In the genomic region with DNA sequence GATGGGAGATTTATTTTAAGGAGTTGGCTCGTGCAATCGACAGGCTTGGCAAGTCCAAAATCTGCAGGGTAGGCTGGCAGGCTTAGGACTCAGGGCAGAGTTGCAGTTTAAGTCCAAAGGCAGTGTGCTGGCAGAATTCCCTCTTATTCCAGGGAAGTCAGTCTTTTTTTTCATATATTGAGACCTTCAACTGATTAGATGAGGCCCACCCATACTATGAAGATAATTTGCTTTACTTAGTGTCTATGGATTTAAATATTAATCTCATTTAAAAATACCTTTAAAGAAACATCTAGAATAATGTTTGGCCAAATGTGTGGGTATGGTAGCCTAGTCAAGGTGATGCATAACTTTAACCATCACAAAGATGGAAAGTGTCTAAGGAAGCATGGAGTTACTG, we compare ENCODE assay signal across 32 cellular contexts.
DNase-seq lines count a peak whose midpoint lies in the region; ATAC-seq, FAIRE-seq and TF ChIP-seq lines count a peak whose summit lies in the region.
"Had no signal": no experiment of that assay in that cellular context is flagged by ENCODE, and none has a peak within 500 bp of the region (broad histone marks: within the 10 kb centered on the region; RNA-seq: fewer than 3 reads in every experiment).

No MANE protein-coding gene starts in this region.

- BruUV-seq in K562 (replicated peaks; lab: Mats Ljungman, UMichigan): no TSS peak

- intact Hi-C loops in K562 (cut with micrococcal nuclease): no loop called here
- intact Hi-C loops in CD14-positive monocyte (cut with micrococcal nuclease): no loop called here

- in situ Hi-C loops in K562 (cut with MboI): no loop called here

- TF ChIP-seq EP300 in K562 (IDR thresholded peaks at IDR 0.05; ENCODE audit: low read length): no peak

- H3K27ac Mint-ChIP-seq in CD14-positive monocyte: no peak overlapping the region
- H3K27ac Mint-ChIP-seq: B cell; CD4-positive, alpha-beta T cell; CD4-positive, CD25-positive, alpha-beta regulatory T cell; CD8-positive, alpha-beta memory T cell; CD8-positive, alpha-beta T cell had no signal

- H3K27ac ChIP-seq in HEK293 (ENCODE audit: extremely low read depth, low read depth, low read length) (no peak overlapping the region), K562 (ENCODE audit: extremely low read depth, low read depth, low read length) (no peak overlapping the region)
- H3K27ac ChIP-seq: 22Rv1; A549; BLaER1; BLaER1 treated with 17β-estradiol and CSF1 and Interleukin-3, amounts not matched to agents 10 nM and 100 nM; C4-2B had no signal

- peaks cover 0 to 3% (median 0%) of the 10 kb centered on the region in 3 donors for H3K27me3 Mint-ChIP-seq in CD14-positive monocyte (ENCODE audit: low read depth in 3 of 3)
- H3K27me3 Mint-ChIP-seq: B cell; CD4-positive, alpha-beta memory T cell; CD4-positive, alpha-beta T cell; CD4-positive, CD25-positive, alpha-beta regulatory T cell; CD8-positive, alpha-beta memory T cell had no signal

- no peaks in the 10 kb centered on the region for H4K20me1 ChIP-seq in K562 (replicated peaks; ENCODE audit: control insufficient read depth, insufficient read depth, low read length)
- H4K20me1 ChIP-seq: BLaER1; BLaER1 treated with 17β-estradiol and CSF1 and Interleukin-3, amounts not matched to agents 10 nM and 100 nM had no signal

- no peaks in the 10 kb centered on the region for H3K4me1 Mint-ChIP-seq in CD14-positive monocyte
- H3K4me1 Mint-ChIP-seq: B cell; CD4-positive, alpha-beta memory T cell; CD4-positive, CD25-positive, alpha-beta regulatory T cell; CD8-positive, alpha-beta memory T cell had no signal

- no peaks in the 10 kb centered on the region for H3K4me1 ChIP-seq in HEK293 (ENCODE audit: control insufficient read depth, insufficient read depth, low read length)
- no peaks in the 10 kb centered on the region for H3K4me1 ChIP-seq in K562 (replicated peaks in 1 of 2; ENCODE audit: control insufficient read depth in 2 of 2, insufficient read depth in 2 of 2, low read length in 2 of 2)
- H3K4me1 ChIP-seq: A549, BE2C, BLaER1, Caco-2 had no signal

- TF ChIP-seq CTCF in HEK293 (tag by site-specific recombination; IDR thresholded peaks at IDR 0.05) (no peak), K562 (IDR thresholded peaks at IDR 0.05 in 2 of 3, conservative IDR thresholded peaks at IDR 0.05 in 1 of 3; ENCODE audit: insufficient read depth in 2 of 3, low read depth in 1 of 3, low read length in 3 of 3) (no peak), CD14-positive monocyte (IDR thresholded peaks at IDR 0.05) (no peak)

- H3K79me2 ChIP-seq in K562 (ENCODE audit: control insufficient read depth, insufficient read depth, low read length): no peaks in the 10 kb centered on the region

- H3K9me1 ChIP-seq in K562 (ENCODE audit: control insufficient read depth, insufficient read depth, low read length): no peaks in the 10 kb centered on the region

- no peak overlapping the region for H3K4me2 ChIP-seq in K562 (ENCODE audit: insufficient read depth, low read length)
- H3K4me2 ChIP-seq: A549; BLaER1; BLaER1 treated with 17β-estradiol and CSF1 and Interleukin-3, amounts not matched to agents 10 nM and 100 nM had no signal

- WGBS in K562 (ENCODE audit: insufficient coverage, low coverage, missing lambda C conversion rate): 0% methylated on average over 2 of the region's 2 CpGs

- H3K4me3 ChIP-seq in HEK293 (ENCODE audit: low read depth, low read length): no peak overlapping the region
- no peak overlapping the region for H3K4me3 ChIP-seq in K562
- H3K4me3 ChIP-seq: A549; BLaER1; BLaER1 treated with 17β-estradiol and CSF1 and Interleukin-3, amounts not matched to agents 10 nM and 100 nM had no signal

- CTCF ChIA-PET in HEK293 (lab: Yijun Ruan, JAX) (no interaction called here), K562 (lab: Yijun Ruan, JAX; ENCODE audit: low intra/inter-chr PET ratio) (no interaction called here)

- H3K4me3 Mint-ChIP-seq in CD14-positive monocyte: no peak overlapping the region
- H3K4me3 Mint-ChIP-seq: B cell; CD4-positive, alpha-beta memory T cell; CD4-positive, alpha-beta T cell; CD4-positive, CD25-positive, alpha-beta regulatory T cell; CD8-positive, alpha-beta memory T cell; CD8-positive, alpha-beta T cell had no signal

- POLR2A ChIA-PET in HEK293 (lab: Yijun Ruan, JAX): no interaction called here
- POLR2A ChIA-PET in K562 (lab: Yijun Ruan, JAX): no interaction called here

- ATAC-seq in K562: no peak
- no peak for ATAC-seq in HG02610 (IDR thresholded peaks at IDR 0.05; ENCODE audit: unreplicated experiment)
- ATAC-seq: A549; CD8-positive, alpha-beta T cell had no signal

- no peaks in the 10 kb centered on the region for H3K36me3 ChIP-seq in HEK293 (ENCODE audit: control insufficient read depth in 2 of 2, insufficient read depth in 1 of 2, low read length in 2 of 2)
- H3K36me3 ChIP-seq in K562 (ENCODE audit: control insufficient read depth, insufficient read depth, low read length): no peaks in the 10 kb centered on the region
- H3K36me3 ChIP-seq: BE2C; BLaER1; BLaER1 treated with 17β-estradiol and CSF1 and Interleukin-3, amounts not matched to agents 10 nM and 100 nM had no signal

- no peak for DNase-seq in K562 (ENCODE audit: extremely low read depth in 1 of 4, low spot score in 3 of 4)
- no peak for DNase-seq in CD14-positive monocyte (ENCODE audit: low spot score)
- DNase-seq: 8988T; ACHN; AML-193; BE2C; C1 segment of cervical spinal cord; Caco-2; Calu3; CD4-positive, alpha-beta memory T cell; CD4-positive, alpha-beta T cell; CD4-positive, CD25-positive, alpha-beta regulatory T cell; CD8-positive, alpha-beta memory T cell; CD8-positive, alpha-beta T cell; COR-L47; DMS 273 treated with DMSO at 0.1 percent for 48 hours; DMS153; DMS53; DMS79; DMS79 treated with DMSO at 0.1 percent for 48 hours; DND-41; EL had no signal

- no peaks in the 10 kb centered on the region for H3K27me3 ChIP-seq in K562 (ENCODE audit: control insufficient read depth in 2 of 2, insufficient read depth in 2 of 2, low read length in 2 of 2)
- H3K27me3 ChIP-seq: BE2C; BLaER1; BLaER1 treated with 17β-estradiol and CSF1 and Interleukin-3, amounts not matched to agents 10 nM and 100 nM had no signal

- no peak for TF ChIP-seq POLR2A in K562 (conservative IDR thresholded peaks at IDR 0.05)

- H3K9me3 Mint-ChIP-seq in CD14-positive monocyte: peaks cover 0 to 6% (median 0%) of the 10 kb centered on the region in 7 donors

- no peaks in the 10 kb centered on the region for H3K36me3 Mint-ChIP-seq in CD14-positive monocyte
- H3K36me3 Mint-ChIP-seq: CD4-positive, alpha-beta memory T cell; CD4-positive, CD25-positive, alpha-beta regulatory T cell; CD8-positive, alpha-beta memory T cell; CD8-positive, alpha-beta T cell had no signal

- TF ChIP-seq RAD21 in K562 (CRISPR knock-in tag; conservative IDR thresholded peaks at IDR 0.05 in 1 of 2, IDR thresholded peaks at IDR 0.05 in 1 of 2): no peak

- H2AFZ ChIP-seq in K562 (ENCODE audit: low read depth, low read length): no peak overlapping the region

- H3K9ac ChIP-seq in K562 (ENCODE audit: insufficient read depth in 1 of 2, low read depth in 2 of 2, low read length in 2 of 2): no peak overlapping the region
- H3K9ac ChIP-seq: BLaER1; BLaER1 treated with 17β-estradiol and CSF1 and Interleukin-3, amounts not matched to agents 10 nM and 100 nM had no signal

- no peak for FAIRE-seq in K562 (lab: Jason Lieb, UNC)
- FAIRE-seq: A204.1, A549, D721Med had no signal

- no peaks in the 10 kb centered on the region for H3K9me3 ChIP-seq in HEK293 (ENCODE audit: control insufficient read depth, insufficient read depth, low read depth, low read length)
- H3K9me3 ChIP-seq in K562 (replicated peaks; ENCODE audit: control insufficient read depth, insufficient read depth, low read depth, low read length): no peaks in the 10 kb centered on the region
- H3K9me3 ChIP-seq: A549; BE2C; BLaER1; BLaER1 treated with 17β-estradiol and CSF1 and Interleukin-3, amounts not matched to agents 10 nM and 100 nM; Caco-2 had no signal

TF ChIP-seq in HEK293, 187 proteins besides CTCF, POLR2A, EP300 and RAD21:
- TF ChIP-seq ZNF133 (tag by site-specific recombination; IDR thresholded peaks at IDR 0.05): no peak
- peak; percentile 93 for TF ChIP-seq ZNF10 (tag by site-specific recombination; IDR thresholded peaks at IDR 0.05)

TF ChIP-seq in K562, 482 proteins besides CTCF, POLR2A, EP300 and RAD21:
- TF ChIP-seq ZNF586 (CRISPR knock-in tag; conservative IDR thresholded peaks at IDR 0.05) (no peak), ZNF134 (CRISPR knock-in tag; conservative IDR thresholded peaks at IDR 0.05) (peak; percentile 95), RBM25 (IDR thresholded peaks at IDR 0.05; ENCODE audit: low read depth, low read length, severe bottlenecking) (peak; percentile 18)
TF ChIP-seq in K562: peak in this region for 2.
